8 cellular contexts compared by ENCODE assay signal in genomic region chr1:146448869-146449246, GRCh38.
DNase-seq lines count a peak whose midpoint lies in the region; ATAC-seq, FAIRE-seq and TF ChIP-seq lines count a peak whose summit lies in the region.
"Not testable (repeated sequence)": the region's sequence is repeated elsewhere in the genome, so short reads cannot be mapped to it uniquely, and the experiment has no call there.

No MANE protein-coding gene starts in this region.

- H2AK5ac ChIP-seq in IMR-90 (ENCODE audit: low read depth, low read length): not testable (repeated sequence)

- not testable (repeated sequence) for H3K4me3 ChIP-seq in DND-41 (ENCODE audit: low read depth in 1 of 2, low read length in 2 of 2); IMR-90 (ENCODE audit: insufficient read depth, low read depth, low read length); Panc1 (ENCODE audit: low read depth in 2 of 2, low read length in 2 of 2); K562; left lung

- CTCF ChIA-PET in IMR-90 (lab: Yijun Ruan, JAX); Panc1 (lab: Charles Lee); WTC11 (lab: Charles Lee); activated CD8-positive, alpha-beta T cell treated with anti-CD3 and anti-CD28 coated beads, Interleukin-2, amount 10 ng/mL, durations not matched to agents 7 days and 5 days (lab: Charles Lee); K562 (lab: Yijun Ruan, JAX; ENCODE audit: low intra/inter-chr PET ratio): not testable (repeated sequence)

- not testable (repeated sequence) for H3K27me3 ChIP-seq in DND-41 (ENCODE audit: insufficient read depth, low read length, poor library complexity); IMR-90 (ENCODE audit: control insufficient read depth, insufficient read depth, low read length); Panc1 (ENCODE audit: control insufficient read depth, insufficient read depth, low read length); K562 (ENCODE audit: control insufficient read depth in 2 of 2, insufficient read depth in 2 of 2, low read length in 2 of 2); left lung

- not testable (repeated sequence) for H3K9me3 ChIP-seq in DND-41 (ENCODE audit: insufficient read depth, low read length, severe bottlenecking); IMR-90 (ENCODE audit: control insufficient read depth, insufficient read depth, low read length); Panc1 (ENCODE audit: control insufficient read depth, insufficient read depth, low read depth, low read length); K562 (replicated peaks; ENCODE audit: control insufficient read depth, insufficient read depth, low read depth, low read length); left lung

- H3K27me3 Mint-ChIP-seq in WTC11 (ENCODE audit: low read depth); activated CD8-positive, alpha-beta T cell treated with anti-CD3 and anti-CD28 coated beads, Interleukin-2, amount 10 ng/mL, durations not matched to agents 7 days and 5 days (ENCODE audit: low read depth); natural killer cell (ENCODE audit: low read depth in 2 of 2): not testable (repeated sequence)

- TF ChIP-seq POLR2A in IMR-90 (IDR thresholded peaks at IDR 0.05; ENCODE audit: low read depth, low read length); K562 (conservative IDR thresholded peaks at IDR 0.05): not testable (repeated sequence)

- not testable (repeated sequence) for H3K18ac ChIP-seq in IMR-90 (ENCODE audit: low read depth, low read length)

- H2AK9ac ChIP-seq in IMR-90 (replicated peaks; ENCODE audit: low read depth, low read length, poor library complexity): not testable (repeated sequence)

- not testable (repeated sequence) for H3K27ac Mint-ChIP-seq in WTC11; activated CD8-positive, alpha-beta T cell treated with anti-CD3 and anti-CD28 coated beads, Interleukin-2, amount 10 ng/mL, durations not matched to agents 7 days and 5 days; natural killer cell

- in situ Hi-C loops in IMR-90 (cut with MboI; ENCODE audit: low sequenced_read_pairs); Panc1 (cut with HindIII; ENCODE audit: low pct_unique_long_range_greater_than_20kb, low sequenced_read_pairs); K562 (cut with MboI): not testable (repeated sequence)

- not testable (repeated sequence) for H3K9me1 ChIP-seq in IMR-90 (ENCODE audit: insufficient read depth, low read length); K562 (ENCODE audit: control insufficient read depth, insufficient read depth, low read length)

- H3K36me3 Mint-ChIP-seq in WTC11; activated CD8-positive, alpha-beta T cell treated with anti-CD3 and anti-CD28 coated beads, Interleukin-2, amount 10 ng/mL, durations not matched to agents 7 days and 5 days (ENCODE audit: low read depth); natural killer cell: not testable (repeated sequence)

- H3K27ac ChIP-seq in DND-41 (ENCODE audit: low read length); IMR-90 (ENCODE audit: insufficient read depth, low read length); Panc1 (ENCODE audit: low read length); K562 (ENCODE audit: extremely low read depth, low read depth, low read length); left lung: not testable (repeated sequence)

- dilution Hi-C loops in IMR-90 (cut with HindIII; ENCODE audit: low sequenced_read_pairs, unreplicated experiment): not testable (repeated sequence)

- BruUV-seq in IMR-90 (replicated peaks; lab: Mats Ljungman, UMichigan); Panc1 (replicated peaks; lab: Mats Ljungman, UMichigan); K562 (replicated peaks; lab: Mats Ljungman, UMichigan): not testable (repeated sequence)

- not testable (repeated sequence) for DNase-seq in DND-41; IMR-90; Panc1 (ENCODE audit: low read depth, low spot score); WTC11 (ENCODE audit: low spot score); activated CD8-positive, alpha-beta T cell treated with anti-CD3 and anti-CD28 coated beads, Interleukin-2, amount 10 ng/mL, durations not matched to agents 7 days and 5 days; K562 (ENCODE audit: extremely low read depth in 1 of 4, low spot score in 3 of 4); left lung; natural killer cell

- not testable (repeated sequence) for H3K4ac ChIP-seq in IMR-90 (ENCODE audit: low read depth, low read length)

- H3K4me1 ChIP-seq in DND-41 (ENCODE audit: insufficient read depth, low read length); IMR-90 (ENCODE audit: control insufficient read depth, insufficient read depth, low read length); Panc1 (ENCODE audit: control insufficient read depth, insufficient read depth, low read length); K562 (replicated peaks in 1 of 2; ENCODE audit: control insufficient read depth in 2 of 2, insufficient read depth in 2 of 2, low read length in 2 of 2); left lung: not testable (repeated sequence)

- not testable (repeated sequence) for TF ChIP-seq CTCF in DND-41 (IDR thresholded peaks at IDR 0.05; ENCODE audit: borderline replicate concordance, extremely low read depth, low read length, poor library complexity, severe bottlenecking); IMR-90 (conservative IDR thresholded peaks at IDR 0.05; ENCODE audit: low read depth, low read length); Panc1 (IDR thresholded peaks at IDR 0.05); WTC11 (IDR thresholded peaks at IDR 0.05); K562 (IDR thresholded peaks at IDR 0.05 in 2 of 3, conservative IDR thresholded peaks at IDR 0.05 in 1 of 3; ENCODE audit: insufficient read depth in 2 of 3, low read depth in 1 of 3, low read length in 3 of 3); left lung (IDR thresholded peaks at IDR 0.05); natural killer cell (IDR thresholded peaks at IDR 0.05)

- ATAC-seq in DND-41 (ENCODE audit: insufficient read depth, low read depth) (peak; percentile 27; the same call in 1 of the 3 replicates), IMR-90 (ENCODE audit: low read depth) (peak; percentile 40; the same call in 1 of the 2 replicates), Panc1 (peak; percentile 56; the same call in 1 of the 2 replicates), WTC11 (peak; percentile 56), K562 (peak; percentile 44; the same call in 2 of the 3 replicates), left lung (peak; percentile 33), natural killer cell (peak in 2 of 3 donors; percentile 15)
- peak; percentile 11 for ATAC-seq in activated CD8-positive, alpha-beta T cell treated with anti-CD3 and anti-CD28 coated beads, Interleukin-2, amount 10 ng/mL, durations not matched to agents 7 days and 5 days

- not testable (repeated sequence) for H3K14ac ChIP-seq in IMR-90 (replicated peaks; ENCODE audit: low read depth, low read length)

- not testable (repeated sequence) for H2BK120ac ChIP-seq in IMR-90 (ENCODE audit: low read depth, low read length)

- H3K79me1 ChIP-seq in IMR-90 (ENCODE audit: low read depth in 1 of 2, low read length in 2 of 2): not testable (repeated sequence)

- H2BK5ac ChIP-seq in IMR-90 (ENCODE audit: low read depth, low read length, poor library complexity, severe bottlenecking): not testable (repeated sequence)

- no CpG with 5 or more reads among the region's 13 CpGs for WGBS in IMR-90 (ENCODE audit: extremely low coverage in 2 of 2, insufficient read length in 1 of 2), 2 experiments
- WGBS in K562 (ENCODE audit: insufficient coverage, low coverage, missing lambda C conversion rate): no CpG with 5 or more reads among the region's 13 CpGs

- not testable (repeated sequence) for H3K23ac ChIP-seq in IMR-90 (ENCODE audit: low read depth, low read length)

- FAIRE-seq in K562 (lab: Jason Lieb, UNC): not testable (repeated sequence)

- not testable (repeated sequence) for H4K8ac ChIP-seq in IMR-90 (ENCODE audit: low read depth in 2 of 2, low read length in 2 of 2)

- not testable (repeated sequence) for H2AFZ ChIP-seq in DND-41 (ENCODE audit: low read depth, low read length); IMR-90 (replicated peaks; ENCODE audit: low read length, poor library complexity); K562 (ENCODE audit: low read depth, low read length)

- not testable (repeated sequence) for H3K36me3 ChIP-seq in DND-41 (ENCODE audit: insufficient read depth, low read length); IMR-90 (ENCODE audit: control insufficient read depth, insufficient read depth, low read length); Panc1 (ENCODE audit: control insufficient read depth, insufficient read depth, low read length); K562 (ENCODE audit: control insufficient read depth, insufficient read depth, low read length); left lung

- not testable (repeated sequence) for H2BK15ac ChIP-seq in IMR-90 (ENCODE audit: low read depth, low read length)

- intact Hi-C loops in IMR-90 (cut with micrococcal nuclease); Panc1 (cut with micrococcal nuclease; ENCODE audit: unreplicated experiment); K562 (cut with micrococcal nuclease); left lung (cut with DNase I); natural killer cell (cut with micrococcal nuclease): not testable (repeated sequence)

- H3K9me3 Mint-ChIP-seq in WTC11; activated CD8-positive, alpha-beta T cell treated with anti-CD3 and anti-CD28 coated beads, Interleukin-2, amount 10 ng/mL, durations not matched to agents 7 days and 5 days (ENCODE audit: insufficient read depth); natural killer cell: not testable (repeated sequence)

- TF ChIP-seq RAD21 in IMR-90 (IDR thresholded peaks at IDR 0.05; ENCODE audit: low read length); K562 (CRISPR knock-in tag; conservative IDR thresholded peaks at IDR 0.05 in 1 of 2, IDR thresholded peaks at IDR 0.05 in 1 of 2): not testable (repeated sequence)

- POLR2A ChIA-PET in IMR-90 (lab: Charles Lee; ENCODE audit: unreplicated experiment); Panc1 (lab: Charles Lee); WTC11 (lab: Charles Lee); activated CD8-positive, alpha-beta T cell treated with anti-CD3 and anti-CD28 coated beads, Interleukin-2, amount 10 ng/mL, durations not matched to agents 7 days and 5 days (lab: Charles Lee); K562 (lab: Yijun Ruan, JAX): not testable (repeated sequence)

- H3K4me1 Mint-ChIP-seq in WTC11; activated CD8-positive, alpha-beta T cell treated with anti-CD3 and anti-CD28 coated beads, Interleukin-2, amount 10 ng/mL, durations not matched to agents 7 days and 5 days (ENCODE audit: low read depth); natural killer cell: not testable (repeated sequence)

- H4K91ac ChIP-seq in IMR-90 (ENCODE audit: insufficient read depth, low read depth, low read length): not testable (repeated sequence)

- not testable (repeated sequence) for H4K20me1 ChIP-seq in DND-41 (ENCODE audit: insufficient read depth, low read length); IMR-90 (ENCODE audit: insufficient read depth, low read length); K562 (replicated peaks; ENCODE audit: control insufficient read depth, insufficient read depth, low read length)

- not testable (repeated sequence) for H3K4me3 Mint-ChIP-seq in WTC11; activated CD8-positive, alpha-beta T cell treated with anti-CD3 and anti-CD28 coated beads, Interleukin-2, amount 10 ng/mL, durations not matched to agents 7 days and 5 days; natural killer cell

- H3K79me2 ChIP-seq in DND-41 (ENCODE audit: insufficient read depth, low read length); K562 (ENCODE audit: control insufficient read depth, insufficient read depth, low read length): not testable (repeated sequence)

- H3K9ac ChIP-seq in DND-41 (ENCODE audit: low read depth, low read length); IMR-90 (ENCODE audit: low read depth, low read length); K562 (ENCODE audit: insufficient read depth in 1 of 2, low read depth in 2 of 2, low read length in 2 of 2): not testable (repeated sequence)

- H3K4me2 ChIP-seq in DND-41 (ENCODE audit: insufficient read depth, low read length); IMR-90 (ENCODE audit: low read depth, low read length); K562 (ENCODE audit: insufficient read depth, low read length): not testable (repeated sequence)

- H2BK20ac ChIP-seq in IMR-90 (ENCODE audit: low read depth, low read length): not testable (repeated sequence)

- H3K56ac ChIP-seq in IMR-90 (ENCODE audit: extremely low read depth, insufficient read depth, low read length): not testable (repeated sequence)

- not testable (repeated sequence) for H4K5ac ChIP-seq in IMR-90 (ENCODE audit: low read depth, low read length)

- TF ChIP-seq EP300 in K562 (IDR thresholded peaks at IDR 0.05; ENCODE audit: low read length): not testable (repeated sequence)
